Comparison of ENCODE assay signal across 16 cellular contexts in genomic region chr15:52206446-52206845, GRCh38. TPM values are rescaled to one million over a fixed set of nuclear protein-coding genes. Genes with fewer than 3 reads are reported as not detected.
DNase-seq lines count a peak whose midpoint lies in the region; ATAC-seq, FAIRE-seq and TF ChIP-seq lines count a peak whose summit lies in the region.
"Had no signal": no experiment of that assay in that cellular context is flagged by ENCODE, and none has a peak within 500 bp of the region (broad histone marks: within the 10 kb centered on the region; RNA-seq: fewer than 3 reads in every experiment).

No MANE protein-coding gene starts in this region.

- TF ChIP-seq CTCF in left ventricle myocardium inferior (IDR thresholded peaks at IDR 0.05; ENCODE audit: borderline replicate concordance): no peak
- no peak for TF ChIP-seq CTCF in K562 (IDR thresholded peaks at IDR 0.05 in 2 of 3, conservative IDR thresholded peaks at IDR 0.05 in 1 of 3; ENCODE audit: insufficient read depth in 2 of 3, low read depth in 1 of 3, low read length in 3 of 3)

- H2AFZ ChIP-seq in K562 (ENCODE audit: low read depth, low read length) (no peak overlapping the region), neuronal stem cell (ENCODE audit: low read length) (no peak overlapping the region)

- no peak overlapping the region for H2BK120ac ChIP-seq in neuronal stem cell (ENCODE audit: low read depth, low read length)

- H3K27me3 ChIP-seq in left ventricle myocardium inferior (ENCODE audit: low read depth) (no peaks in the 10 kb centered on the region), K562 (ENCODE audit: control insufficient read depth in 2 of 2, insufficient read depth in 2 of 2, low read length in 2 of 2) (peaks cover 6 to 17% of the 10 kb centered on the region in 2 experiments; a peak in 3 of 5 replicates), neuronal stem cell (ENCODE audit: control insufficient read depth in 3 of 3, insufficient read depth in 3 of 3, low read depth in 1 of 3, low read length in 3 of 3) (peaks cover 0 to 2% (median 0%) of the 10 kb centered on the region in 3 experiments), SJCRH30 (no peaks in the 10 kb centered on the region)
- H3K27me3 ChIP-seq: SJSA1 had no signal

- H3K4ac ChIP-seq in neuronal stem cell (ENCODE audit: low read length): no peak overlapping the region

- no peak overlapping the region for H4K8ac ChIP-seq in neuronal stem cell (ENCODE audit: low read depth, low read length)

- H3K79me2 ChIP-seq in K562 (ENCODE audit: control insufficient read depth, insufficient read depth, low read length): no peaks in the 10 kb centered on the region

- FAIRE-seq in K562 (lab: Jason Lieb, UNC): no peak
- FAIRE-seq: A549 had no signal

- H3K36me3 ChIP-seq in left ventricle myocardium inferior (peaks cover 2% of the 10 kb centered on the region), K562 (ENCODE audit: control insufficient read depth, insufficient read depth, low read length) (no peaks in the 10 kb centered on the region), neuronal stem cell (replicated peaks in 1 of 2; ENCODE audit: control insufficient read depth in 2 of 2, insufficient read depth in 2 of 2, low read length in 2 of 2) (peaks cover 15 to 22% of the 10 kb centered on the region in 2 donors), SJCRH30 (no peaks in the 10 kb centered on the region)
- H3K36me3 ChIP-seq: SJSA1 had no signal

- no peaks in the 10 kb centered on the region for H3K9me3 ChIP-seq in left ventricle myocardium inferior (replicated peaks)
- H3K9me3 ChIP-seq in K562 (replicated peaks; ENCODE audit: control insufficient read depth, insufficient read depth, low read depth, low read length): no peaks in the 10 kb centered on the region
- no peaks in the 10 kb centered on the region for H3K9me3 ChIP-seq in neuronal stem cell (replicated peaks in 1 of 2; ENCODE audit: control insufficient read depth in 2 of 2, insufficient read depth in 1 of 2, low read depth in 1 of 2, low read length in 2 of 2)
- H3K9me3 ChIP-seq in SJCRH30 (replicated peaks): no peaks in the 10 kb centered on the region
- H3K9me3 ChIP-seq: A549, Caco-2, SJSA1 had no signal

- H3K27ac ChIP-seq in left ventricle myocardium inferior (replicated peaks): no peak overlapping the region
- no peak overlapping the region for H3K27ac ChIP-seq in K562 (ENCODE audit: extremely low read depth, low read depth, low read length)
- H3K27ac ChIP-seq in neuronal stem cell (replicated peaks; ENCODE audit: low read length): no peak overlapping the region
- no peak overlapping the region for H3K27ac ChIP-seq in SJCRH30
- H3K27ac ChIP-seq: A549, RWPE1, SJSA1 had no signal

- TF ChIP-seq RAD21 in K562 (CRISPR knock-in tag; conservative IDR thresholded peaks at IDR 0.05 in 1 of 2, IDR thresholded peaks at IDR 0.05 in 1 of 2): no peak

- ATAC-seq in left ventricle myocardium superior (peak; percentile 42), K562 (no peak), GM21529 (IDR thresholded peaks at IDR 0.05; ENCODE audit: unreplicated experiment) (no peak), GM19351 (IDR thresholded peaks at IDR 0.05; ENCODE audit: unreplicated experiment) (no peak)
- ATAC-seq: A549 had no signal

- H3K14ac ChIP-seq in neuronal stem cell (ENCODE audit: low read length): peak overlapping the region; percentile 38

- BruUV-seq in K562 (replicated peaks; lab: Mats Ljungman, UMichigan): no TSS peak

- no peak overlapping the region for H3K9ac ChIP-seq in K562 (ENCODE audit: insufficient read depth in 1 of 2, low read depth in 2 of 2, low read length in 2 of 2)
- no peak overlapping the region for H3K9ac ChIP-seq in neuronal stem cell (ENCODE audit: low read depth, low read length, poor library complexity)

- DNase-seq in left ventricle myocardium superior: no peak
- DNase-seq in left ventricle myocardium inferior: no peak
- DNase-seq in K562 (ENCODE audit: extremely low read depth in 1 of 4, low spot score in 3 of 4): no peak
- DNase-seq in neuronal stem cell (ENCODE audit: low spot score): no peak
- DNase-seq in SJCRH30: no peak
- DNase-seq: Caco-2, DND-41, HCEC 1CT, NCI-H1436, NCI-H2029 treated with DMSO at 0.1 percent for 48 hours, NCI-H524 had no signal

- POLR2A ChIA-PET in K562 (lab: Yijun Ruan, JAX): interaction anchor here (0.5 kb wide), 1 partner anchor 21 kb away, joined by 4 read pairs; no protein-coding TSS in a partner anchor

- intact Hi-C loops in left ventricle myocardium superior (cut with micrococcal nuclease): no loop called here
- intact Hi-C loops in left ventricle myocardium inferior (cut with micrococcal nuclease): no loop called here
- intact Hi-C loops in K562 (cut with micrococcal nuclease): no loop called here

- no peak overlapping the region for H4K91ac ChIP-seq in neuronal stem cell (ENCODE audit: low read depth, low read length, poor library complexity)

- H3K18ac ChIP-seq in neuronal stem cell (ENCODE audit: low read length): no peak overlapping the region

- no peak overlapping the region for H3K4me3 ChIP-seq in left ventricle myocardium inferior
- H3K4me3 ChIP-seq in K562: no peak overlapping the region
- no peak overlapping the region for H3K4me3 ChIP-seq in neuronal stem cell (ENCODE audit: low read length in 2 of 2)
- no peak overlapping the region for H3K4me3 ChIP-seq in SJCRH30
- H3K4me3 ChIP-seq: A549, SJSA1 had no signal

- TF ChIP-seq EP300 in K562 (IDR thresholded peaks at IDR 0.05; ENCODE audit: low read length): no peak

- H2BK5ac ChIP-seq in neuronal stem cell (ENCODE audit: low read length): no peak overlapping the region

- no peak for TF ChIP-seq POLR2A in K562 (conservative IDR thresholded peaks at IDR 0.05)

- H2AK5ac ChIP-seq in neuronal stem cell (ENCODE audit: low read depth, low read length): no peak overlapping the region

- H2BK15ac ChIP-seq in neuronal stem cell (ENCODE audit: low read length): no peak overlapping the region

- CTCF ChIA-PET in K562 (lab: Yijun Ruan, JAX; ENCODE audit: low intra/inter-chr PET ratio): no interaction called here

- no peaks in the 10 kb centered on the region for H4K20me1 ChIP-seq in K562 (replicated peaks; ENCODE audit: control insufficient read depth, insufficient read depth, low read length)

- no peak overlapping the region for H2BK12ac ChIP-seq in neuronal stem cell (ENCODE audit: low read length)

- H3K79me1 ChIP-seq in neuronal stem cell (ENCODE audit: low read depth, low read length): peaks cover 2% of the 10 kb centered on the region

- 3% methylated on average over 2 of the region's 2 CpGs for WGBS in K562 (ENCODE audit: insufficient coverage, low coverage, missing lambda C conversion rate)
- no CpG with 5 or more reads among the region's 2 CpGs for WGBS in neuronal stem cell (ENCODE audit: extremely low coverage in 2 of 2, insufficient read length in 2 of 2, insufficient replicate concordance in 1 of 2), 2 donors

- H3K4me1 ChIP-seq in left ventricle myocardium inferior: peaks cover 6% of the 10 kb centered on the region
- no peaks in the 10 kb centered on the region for H3K4me1 ChIP-seq in K562 (replicated peaks in 1 of 2; ENCODE audit: control insufficient read depth in 2 of 2, insufficient read depth in 2 of 2, low read length in 2 of 2)
- no peaks in the 10 kb centered on the region for H3K4me1 ChIP-seq in neuronal stem cell (ENCODE audit: control insufficient read depth in 2 of 2, insufficient read depth in 1 of 2, low read depth in 1 of 2, low read length in 2 of 2)
- H3K4me1 ChIP-seq in SJCRH30: no peaks in the 10 kb centered on the region
- H3K4me1 ChIP-seq: A549, Caco-2, SJSA1 had no signal

- H3K23ac ChIP-seq in neuronal stem cell (ENCODE audit: low read depth, low read length, poor library complexity): no peak overlapping the region

- in situ Hi-C loops in K562 (cut with MboI): no loop called here

- no peaks in the 10 kb centered on the region for H3K9me1 ChIP-seq in K562 (ENCODE audit: control insufficient read depth, insufficient read depth, low read length)

- H3K4me2 ChIP-seq in K562 (ENCODE audit: insufficient read depth, low read length) (no peak overlapping the region), neuronal stem cell (ENCODE audit: insufficient read depth, low read length, poor library complexity, severe bottlenecking) (no peak overlapping the region)
- H3K4me2 ChIP-seq: A549 had no signal

TF ChIP-seq in K562, 482 proteins besides CTCF, POLR2A, EP300 and RAD21:
- no peak for TF ChIP-seq TBL1XR1 (IDR thresholded peaks at IDR 0.05; ENCODE audit: low read length in 2 of 2)
- 0 out of 2 replicates have a peak, but pooled peaks have one; percentile 31 for TF ChIP-seq ELF1 (tag; IDR thresholded peaks at IDR 0.05)

RNA-seq across cellular contexts. Expression of gene GNB5, which starts 15.3 kb away (rescaled TPM):
- 10.1 TPM for total RNA-seq in left ventricle myocardium superior
- 10.5 TPM for total RNA-seq in left ventricle myocardium inferior
- total RNA-seq in K562 (2011; cell fraction: chromatin; rRNA removed; ENCODE audit: low replicate concordance): 1.4 and 1.9 TPM in 2 replicates
- total RNA-seq in K562 (2011; cell fraction: nucleolus; rRNA removed): 0.92 and 1.2 TPM in 2 replicates
- 2.1 and 2.2 TPM in 2 replicates for total RNA-seq in K562 (2011; cell fraction: nucleoplasm; rRNA removed)
- total RNA-seq in K562 (2014; rRNA removed): 0.77 and 2.5 TPM in 2 replicates
- 0.64 and 0.84 TPM in 2 replicates for total RNA-seq in K562 (2014; rRNA removed; fragmentation: Illumina TruSeq; extraction: Trizol)
- total RNA-seq in K562 (2015; rRNA removed; fragmentation: Illumina TruSeq; extraction: Trizol): 0.11 and 0.98 TPM in 2 replicates
- total RNA-seq in K562 (2021): 1.0 and 1.1 TPM in 2 replicates
- polyA plus RNA-seq in K562 (2011; rRNA removed): 0.70 and 0.79 TPM in 2 replicates
- polyA plus RNA-seq in K562 (2011; cell fraction: cytosol; rRNA removed): 0.55 and 0.79 TPM in 2 replicates
- polyA plus RNA-seq in K562 (2011; cell fraction: nucleus; rRNA removed): 0.48 and 0.74 TPM in 2 replicates
- polyA plus RNA-seq in K562 (2012): 0.92 and 1.2 TPM in 2 replicates
- 0.61 and 0.70 TPM in 2 replicates for polyA plus RNA-seq in K562 (2014; fragmentation: Illumina TruSeq; extraction: Trizol)
- polyA plus RNA-seq in K562 (2014; fragmentation: Nextera tagmentation; extraction: Ambion mirVana): under 1 TPM; 0.14 to 0.32 TPM
- 0.63 and 2.1 TPM in 2 replicates for polyA plus RNA-seq in K562 (2014; rRNA removed)
- 0.77 and 0.81 TPM in 2 replicates for polyA minus RNA-seq in K562 (2011; rRNA and poly(A)+ RNA removed)
- 1.0 and 2.4 TPM in 2 replicates for polyA minus RNA-seq in K562 (2011; cell fraction: cytosol; rRNA and poly(A)+ RNA removed)
- polyA minus RNA-seq in K562 (2011; cell fraction: nucleus; rRNA and poly(A)+ RNA removed): 0.44 and 1.3 TPM in 2 replicates
- 20.4 TPM for polyA plus RNA-seq in neuronal stem cell (2013, experiment 1 of 2)
- 20.0 TPM for polyA plus RNA-seq in neuronal stem cell (2013, experiment 2 of 2)
- total RNA-seq in SJCRH30 (2014; rRNA removed; shearing (Covaris generic)): 38.3 and 38.9 TPM in 2 replicates
